ENCODE assay signal across 8 cellular contexts in the genomic region with DNA sequence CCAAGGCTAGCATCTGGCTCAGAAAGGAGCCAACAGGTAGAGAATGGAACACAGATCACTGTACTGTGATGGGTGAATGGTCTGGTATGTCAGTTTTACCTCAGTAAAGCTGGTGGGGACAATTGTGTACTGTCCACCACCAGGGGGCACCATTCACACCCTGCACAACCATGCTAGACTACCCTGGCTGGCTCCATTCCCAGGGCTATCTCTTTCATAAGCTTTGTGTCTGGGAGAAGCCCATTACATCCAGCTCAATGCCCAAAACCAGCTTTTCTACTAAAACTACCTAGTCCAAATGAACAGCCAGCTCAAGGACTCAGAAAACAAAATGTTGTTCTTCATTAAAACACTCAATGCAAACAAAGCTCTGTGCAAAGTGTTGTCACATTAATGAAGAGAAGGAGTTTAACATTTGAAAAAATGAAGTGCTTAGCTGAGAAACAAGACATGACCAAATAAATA.
DNase-seq lines count a peak whose midpoint lies in the region; ATAC-seq and TF ChIP-seq lines count a peak whose summit lies in the region.

No MANE protein-coding gene starts in this region.

- peak; percentile 92 for ATAC-seq in GM19467 (IDR thresholded peaks at IDR 0.05; ENCODE audit: unreplicated experiment)
- ATAC-seq in HG03460 (IDR thresholded peaks at IDR 0.05; ENCODE audit: unreplicated experiment), result peak; percentile 77
- ATAC-seq in sciatic nerve, result peak; percentile 95

- H3K27me3 ChIP-seq in hepatocyte, result no peaks in the 10 kb centered on the region

- H3K27ac ChIP-seq in hepatocyte, result peak overlapping the region; percentile 41

- no peaks in the 10 kb centered on the region for H3K9me2 ChIP-seq in hepatocyte (replicated peaks; ENCODE audit: insufficient read depth)

- DNase-seq in ELF-1 (ENCODE audit: low read depth, low spot score), result peak; percentile 88
- DNase-seq in NCI-H510A treated with DMSO at 0.1 percent for 48 hours (lab: John Stamatoyannopoulos, UW), result peak; percentile 59
- peak in 54 of 58 donors; percentile 28 to 90 (median 65) for DNase-seq in anterior cingulate cortex (lab: John Stamatoyannopoulos, UW)
- DNase-seq in hepatocyte (ENCODE audit: low spot score), result peak; percentile 91
- DNase-seq in sciatic nerve (ENCODE audit: low spot score), result peak; percentile 94
- DNase-seq in cerebellar nuclear complex (lab: John Stamatoyannopoulos, UW), result no peak

- H3K79me2 ChIP-seq in hepatocyte, result no peaks in the 10 kb centered on the region

- peak overlapping the region; percentile 6 for H3K4me2 ChIP-seq in hepatocyte

- intact Hi-C loops in sciatic nerve (cut with DNase I), result no loop called here

- no peaks in the 10 kb centered on the region for H3K36me3 ChIP-seq in hepatocyte (replicated peaks; ENCODE audit: insufficient read depth, low read depth)

- peaks cover 14% of the 10 kb centered on the region for H3K4me1 ChIP-seq in hepatocyte (ENCODE audit: insufficient read depth)

- no peaks in the 10 kb centered on the region for H4K20me1 ChIP-seq in hepatocyte (ENCODE audit: insufficient read depth, poor library complexity, severe bottlenecking)

- no peak overlapping the region for H2AFZ ChIP-seq in hepatocyte

- TF ChIP-seq CTCF in hepatocyte (IDR thresholded peaks at IDR 0.05; ENCODE audit: poor library complexity), result peak; percentile 86

- H3K4me3 ChIP-seq in hepatocyte, result no peak overlapping the region

- no peaks in the 10 kb centered on the region for H3K9me3 ChIP-seq in hepatocyte (ENCODE audit: low read depth)

Comparison
In these comparisons a context has a peak if more than half of its experiments do, and no peak if none do; other contexts are left out.
1. DNase-seq: peak in ELF-1 (single experiment), NCI-H510A treated with DMSO at 0.1 percent for 48 hours (single experiment), anterior cingulate cortex (54 of 58), hepatocyte (single experiment) and sciatic nerve (single experiment); none in cerebellar nuclear complex (0 of 2).
2. Peak in every context shown above with its lines, with median percentiles within 50 percentile points of each other: ATAC-seq.